Comparison of ENCODE assay signal across 1 cellular context in the genomic region with DNA sequence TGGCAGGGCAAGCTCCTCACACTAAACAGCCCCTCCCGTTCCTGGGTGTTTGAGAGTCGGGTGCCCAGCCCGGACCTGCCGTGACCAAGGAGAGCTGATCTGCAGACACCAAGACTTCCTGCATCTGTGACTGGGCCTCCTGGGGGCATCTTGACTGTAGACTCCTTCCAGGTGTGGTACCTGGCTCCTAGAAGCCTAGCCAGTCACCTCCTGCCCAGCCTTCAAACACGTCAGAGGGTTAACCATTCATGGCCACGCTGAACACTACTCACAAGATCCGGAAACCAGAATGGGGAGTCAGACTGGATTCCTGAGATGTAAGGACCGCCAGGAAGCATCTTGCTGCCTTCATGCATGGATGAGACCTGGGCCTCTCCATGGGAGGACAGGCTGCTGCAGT.
TF ChIP-seq lines count a peak whose summit lies in the region.

No MANE protein-coding gene starts in this region.

TF ChIP-seq in WTC11, 78 proteins besides CTCF, POLR2A, EP300 and RAD21:
- TF ChIP-seq HMGXB4 (CRISPR knock-in tag; IDR thresholded peaks at IDR 0.05) (no peak), JAZF1 (CRISPR knock-in tag; IDR thresholded peaks at IDR 0.05) (no peak), NR3C1 (CRISPR knock-in tag; conservative IDR thresholded peaks at IDR 0.05; ENCODE audit: low read depth) (no peak), TEAD1 (CRISPR knock-in tag; IDR thresholded peaks at IDR 0.05) (no peak)
